In the genomic region with DNA sequence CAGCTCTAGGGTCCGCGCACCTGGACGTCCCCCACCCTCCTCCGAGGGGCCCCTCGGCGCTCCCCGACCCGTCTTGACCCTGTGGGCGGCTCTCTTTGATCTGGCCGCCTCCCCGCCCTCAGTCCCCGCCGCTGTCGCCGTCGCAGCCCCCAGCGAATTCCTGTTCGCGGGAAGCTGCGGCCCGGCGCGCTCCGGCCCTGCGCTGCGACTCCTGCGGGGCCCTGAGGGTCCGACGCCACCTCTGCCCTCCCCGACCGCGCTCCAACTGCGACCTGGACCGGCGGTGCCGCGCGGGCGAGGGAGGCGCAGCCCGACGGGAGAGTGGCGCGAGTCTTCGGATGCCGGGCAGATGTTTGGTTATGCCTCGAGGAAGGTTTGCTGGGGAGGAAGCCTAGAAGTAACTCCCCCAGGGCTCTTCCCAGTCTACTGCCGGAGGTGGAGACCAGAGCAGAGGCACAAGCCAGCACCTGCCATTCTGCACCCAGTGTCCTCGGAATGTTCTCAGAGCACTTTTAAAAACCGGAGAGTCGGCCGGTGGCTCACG, we compare ENCODE assay signal across 9 cellular contexts. TPM values are rescaled to one million over a fixed set of nuclear protein-coding genes. Genes with fewer than 3 reads are reported as not detected.
DNase-seq lines count a peak whose midpoint lies in the region; ATAC-seq and TF ChIP-seq lines count a peak whose summit lies in the region.
"Had no signal": no experiment of that assay in that cellular context is flagged by ENCODE, and none has a peak within 500 bp of the region (broad histone marks: within the 10 kb centered on the region; RNA-seq: fewer than 3 reads in every experiment).

No MANE protein-coding gene starts in this region.

- H3K27me3 Mint-ChIP-seq in activated naive CD8-positive, alpha-beta T cell treated with anti-CD3 and anti-CD28 coated beads for 36 hours: peaks cover 50% of the 10 kb centered on the region

- TF ChIP-seq CTCF in BE2C (IDR thresholded peaks at IDR 0.05; ENCODE audit: low read depth, low read length) (no peak), tibial artery (IDR thresholded peaks at IDR 0.05) (no peak)

- ATAC-seq in GM18868 (IDR thresholded peaks at IDR 0.05; ENCODE audit: unreplicated experiment) (peak; percentile 30), HG03442 (IDR thresholded peaks at IDR 0.05; ENCODE audit: unreplicated experiment) (peak; percentile 16), left colon (peak; percentile 10)

- DNase-seq in BE2C: no peak
- no peak for DNase-seq in activated naive CD8-positive, alpha-beta T cell treated with anti-CD3 and anti-CD28 coated beads for 36 hours
- no peak for DNase-seq in left colon
- no peak for DNase-seq in tibial artery
- DNase-seq in activated CD4-positive, CD25-positive, alpha-beta regulatory T cell (lab: John Stamatoyannopoulos, UW): no peak
- DNase-seq in HUDEP-2 (lab: John Stamatoyannopoulos, UW; ENCODE audit: unreplicated experiment in 76 of 76): no peak

- peak overlapping the region; percentile 50 for H3K4me3 Mint-ChIP-seq in activated naive CD8-positive, alpha-beta T cell treated with anti-CD3 and anti-CD28 coated beads for 36 hours

- peaks cover 6% of the 10 kb centered on the region for H3K9me3 Mint-ChIP-seq in activated naive CD8-positive, alpha-beta T cell treated with anti-CD3 and anti-CD28 coated beads for 36 hours

- H3K9me3 ChIP-seq in BE2C: no peaks in the 10 kb centered on the region
- no peaks in the 10 kb centered on the region for H3K9me3 ChIP-seq in tibial artery
- H3K9me3 ChIP-seq: neutrophil had no signal

- no peak overlapping the region for H3K27ac ChIP-seq in tibial artery
- H3K27ac ChIP-seq: neutrophil had no signal

- H3K27me3 ChIP-seq in BE2C (peaks cover 22% of the 10 kb centered on the region), tibial artery (peaks cover 5 to 40% of the 10 kb centered on the region in 2 donors)

- no peaks in the 10 kb centered on the region for H3K36me3 ChIP-seq in BE2C
- H3K36me3 ChIP-seq in tibial artery: no peaks in the 10 kb centered on the region
- H3K36me3 ChIP-seq: neutrophil had no signal

- intact Hi-C loops in left colon (cut with DNase I, micrococcal nuclease): no loop called here
- intact Hi-C loops in tibial artery (cut with DNase I; ENCODE audit: low total_unique reads): no loop called here

- H3K4me1 ChIP-seq in BE2C: no peaks in the 10 kb centered on the region
- H3K4me1 ChIP-seq in tibial artery: peaks cover 0 to 18% (median 15%) of the 10 kb centered on the region in 4 donors

- peaks cover 4% of the 10 kb centered on the region for H3K4me1 Mint-ChIP-seq in activated naive CD8-positive, alpha-beta T cell treated with anti-CD3 and anti-CD28 coated beads for 36 hours

- H3K36me3 Mint-ChIP-seq in activated naive CD8-positive, alpha-beta T cell treated with anti-CD3 and anti-CD28 coated beads for 36 hours: peaks cover 5% of the 10 kb centered on the region

- no peak overlapping the region for H3K27ac Mint-ChIP-seq in activated naive CD8-positive, alpha-beta T cell treated with anti-CD3 and anti-CD28 coated beads for 36 hours

- H3K4me3 ChIP-seq in BE2C (ENCODE audit: low read depth, low read length): peak overlapping the region; percentile 34
- peak overlapping the region; percentile 40 to 62 for H3K4me3 ChIP-seq in tibial artery

RNA-seq across cellular contexts. Expression of gene ISM2, which starts 0.4 kb away (rescaled TPM):
- not detected for polyA plus RNA-seq in BE2C (2012; ENCODE audit: insufficient read depth, insufficient read length, low read depth)
- under 1 TPM; 0.29 to 0.44 TPM for total RNA-seq in activated naive CD8-positive, alpha-beta T cell treated with anti-CD3 and anti-CD28 coated beads for 36 hours
- under 1 TPM in 1 of 2 donors, not detected in 1; 0.14 TPM for total RNA-seq in left colon

RNA-seq across cellular contexts. Expression of gene AHSA1, which starts 41.2 kb away (rescaled TPM):
- 551 TPM for polyA plus RNA-seq in BE2C (2012; ENCODE audit: insufficient read depth, insufficient read length, low read depth)
- 100 to 1,000 TPM; 381 to 390 TPM for total RNA-seq in activated naive CD8-positive, alpha-beta T cell treated with anti-CD3 and anti-CD28 coated beads for 36 hours
- 10 to 100 TPM; 83.3 to 86.3 TPM for total RNA-seq in left colon

RNA-seq across cellular contexts. Expression of gene VIPAS39, which starts 41.7 kb away (rescaled TPM):
- polyA plus RNA-seq in BE2C (2012; ENCODE audit: insufficient read depth, insufficient read length, low read depth): 19.0 TPM
- total RNA-seq in activated naive CD8-positive, alpha-beta T cell treated with anti-CD3 and anti-CD28 coated beads for 36 hours: 10 to 100 TPM; 15.6 to 16.4 TPM
- total RNA-seq in left colon: 10 to 100 TPM; 13.3 to 18.8 TPM

Comparison
In these comparisons a context has a peak if more than half of its experiments do, and no peak if none do; other contexts are left out.
1. RNA of gene AHSA1, which starts 41.2 kb away (total RNA-seq): 381 to 390 TPM in activated naive CD8-positive, alpha-beta T cell treated with anti-CD3 and anti-CD28 coated beads for 36 hours; 83.3 to 86.3 TPM in left colon; every median in the first group is over 4 times any median in the second.
2. Peak in every context shown above with its lines, with median percentiles within 50 percentile points of each other: ATAC-seq.